8 cellular contexts compared by ENCODE assay signal in the genomic region with DNA sequence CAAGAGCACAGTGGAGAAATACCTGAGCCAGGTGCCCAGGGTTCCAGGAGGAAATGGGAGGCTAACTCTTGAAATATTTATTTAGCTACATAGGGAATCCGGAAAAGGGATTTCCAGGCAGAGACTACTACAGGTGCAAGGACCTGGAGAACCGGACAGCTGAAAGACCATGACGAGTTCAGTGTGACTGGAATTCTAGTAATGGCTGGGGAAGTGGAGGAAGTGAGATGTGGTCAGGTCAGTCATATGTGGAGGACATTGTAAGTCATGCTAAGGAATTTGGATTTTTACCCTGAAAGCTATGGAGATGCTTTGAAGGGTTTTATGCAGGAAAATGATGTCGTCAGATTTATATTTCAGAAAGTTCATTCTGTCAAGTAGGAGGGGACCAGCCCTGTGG. TPM values are rescaled to one million over a fixed set of nuclear protein-coding genes. Genes with fewer than 3 reads are reported as not detected.
A peak's percentile ranks its signal among the peaks of the same experiment; 100 is the strongest.
DNase-seq lines count a peak whose midpoint lies in the region; ATAC-seq and TF ChIP-seq lines count a peak whose summit lies in the region.

No MANE protein-coding gene starts in this region.

- in situ Hi-C loops in mammary epithelial cell (cut with MboI; ENCODE audit: low sequenced_read_pairs in 2 of 2), result no loop called here

- intact Hi-C loops in mammary epithelial cell (cut with micrococcal nuclease), result no loop called here

- CTCF ChIA-PET in mammary epithelial cell (lab: Charles Lee; ENCODE audit: low non-redundant PET), result no interaction called here

- H2AFZ ChIP-seq in mammary epithelial cell (ENCODE audit: low read depth, low read length), result no peak overlapping the region

- TF ChIP-seq CTCF in AG10803 (conservative IDR thresholded peaks at IDR 0.05; ENCODE audit: low read length) (no peak), mammary epithelial cell (conservative IDR thresholded peaks at IDR 0.05 in 1 of 2, IDR thresholded peaks at IDR 0.05 in 1 of 2; ENCODE audit: extremely low read depth in 1 of 2, insufficient read depth in 1 of 2, low read depth in 1 of 2, low read length in 2 of 2) (no peak)

- H3K36me3 ChIP-seq in HUES6 (ENCODE audit: control insufficient read depth, insufficient read depth, low read length), result peaks cover 21% of the 10 kb centered on the region
- H3K36me3 ChIP-seq in mammary epithelial cell (ENCODE audit: insufficient read depth, low read length), result peaks cover 5% of the 10 kb centered on the region
- H3K36me3 ChIP-seq in muscle layer of colon (ENCODE audit: insufficient read depth, low read length), result no peaks in the 10 kb centered on the region

- no TSS peak for BruUV-seq in mammary epithelial cell (replicated peaks; lab: Mats Ljungman, UMichigan)

- dilution Hi-C loops in mammary epithelial cell (cut with HindIII; ENCODE audit: low sequenced_read_pairs), result loop anchor here (10.0 kb wide), 1 partner anchor 238 kb away; no protein-coding TSS in a partner anchor

- H3K4me1 ChIP-seq in HUES6 (ENCODE audit: control insufficient read depth, insufficient read depth, low read length) (peaks cover 12% of the 10 kb centered on the region; the same call in 1 of the 2 replicates), mammary epithelial cell (ENCODE audit: insufficient read depth, low read length) (peaks cover 49% of the 10 kb centered on the region), muscle layer of colon (ENCODE audit: insufficient read depth, low read length) (peaks cover 45% of the 10 kb centered on the region)

- WGBS in mammary epithelial cell (ENCODE audit: low coverage, missing lambda C conversion rate), result 48% methylated on average over 4 of the region's 4 CpGs

- peak; percentile 35 for DNase-seq in AG10803 (ENCODE audit: low read depth)
- DNase-seq in mammary epithelial cell, result peak; percentile 38
- DNase-seq in HuH-7.5 (ENCODE audit: low spot score), result no peak

- peaks cover 68% of the 10 kb centered on the region for H3K79me2 ChIP-seq in mammary epithelial cell (ENCODE audit: insufficient read depth, low read length)

- H4K20me1 ChIP-seq in mammary epithelial cell (ENCODE audit: insufficient read depth, low read length), result no peaks in the 10 kb centered on the region

- H3K9ac ChIP-seq in HUES6 (ENCODE audit: low read length), result no peak overlapping the region
- H3K9ac ChIP-seq in mammary epithelial cell (ENCODE audit: insufficient read depth, low read length), result peak overlapping the region; percentile 59
- H3K9ac ChIP-seq in muscle layer of colon (ENCODE audit: low read length), result peak overlapping the region; percentile 1

- H3K27me3 ChIP-seq in HUES6 (ENCODE audit: control insufficient read depth, insufficient read depth, low read length) (no peaks in the 10 kb centered on the region), mammary epithelial cell (ENCODE audit: insufficient read depth, low read length) (no peaks in the 10 kb centered on the region), muscle layer of colon (ENCODE audit: control insufficient read depth in 1 of 2, insufficient read depth in 2 of 2, low read length in 2 of 2) (no peaks in the 10 kb centered on the region)

- H3K9me3 ChIP-seq in HUES6 (ENCODE audit: control insufficient read depth, insufficient read depth, low read depth, low read length) (no peaks in the 10 kb centered on the region), mammary epithelial cell (replicated peaks; ENCODE audit: insufficient read depth, low read length) (no peaks in the 10 kb centered on the region), muscle layer of colon (ENCODE audit: low read length) (no peaks in the 10 kb centered on the region)

- H3K4me3 ChIP-seq in AG10803 (ENCODE audit: low read length) (peak overlapping the region; percentile 98), HUES6 (ENCODE audit: low read depth, low read length) (peak overlapping the region; percentile 18; the same call in 1 of the 2 replicates), mammary epithelial cell (replicated peaks in 1 of 3; ENCODE audit: insufficient read depth in 1 of 3, low read depth in 2 of 3, low read length in 3 of 3) (peak overlapping the region; percentile 93 to 98 (median 98)), muscle layer of colon (ENCODE audit: low read depth in 1 of 2, low read length in 2 of 2) (peak overlapping the region in 1 of 2 donors; percentile 36)

- ATAC-seq in GM18511 (IDR thresholded peaks at IDR 0.05; ENCODE audit: unreplicated experiment), result no peak
- no peak for ATAC-seq in HG03354 (IDR thresholded peaks at IDR 0.05; ENCODE audit: poor library complexity, severe bottlenecking, unreplicated experiment)
- ATAC-seq in GM18870 (IDR thresholded peaks at IDR 0.05; ENCODE audit: unreplicated experiment), result no peak

- H3K4me2 ChIP-seq in mammary epithelial cell (ENCODE audit: insufficient read depth, low read depth, low read length), result peak overlapping the region; percentile 83

- H3K27ac ChIP-seq in HUES6 (ENCODE audit: low read depth, low read length), result no peak overlapping the region
- no peak overlapping the region for H3K27ac ChIP-seq in mammary epithelial cell (ENCODE audit: insufficient read depth, low read depth, low read length)
- no peak overlapping the region for H3K27ac ChIP-seq in muscle layer of colon (ENCODE audit: low read depth, low read length)

RNA-seq across cellular contexts. Expression of gene CAP1, which starts 1.8 kb away (rescaled TPM):
- total RNA-seq in mammary epithelial cell, result 100 to 1,000 TPM; 715 to 877 TPM
- polyA plus RNA-seq in mammary epithelial cell, result 788 TPM
- polyA minus RNA-seq in mammary epithelial cell, result 546 TPM

RNA-seq across cellular contexts. Expression of gene PPT1, which starts 54.7 kb away (rescaled TPM):
- total RNA-seq in mammary epithelial cell, result 10 to 100 TPM; 22.5 to 36.9 TPM
- 42.8 TPM for polyA plus RNA-seq in mammary epithelial cell
- 108 TPM for polyA minus RNA-seq in mammary epithelial cell
